ENCODE assay signal across 10 cellular contexts in the genomic region with DNA sequence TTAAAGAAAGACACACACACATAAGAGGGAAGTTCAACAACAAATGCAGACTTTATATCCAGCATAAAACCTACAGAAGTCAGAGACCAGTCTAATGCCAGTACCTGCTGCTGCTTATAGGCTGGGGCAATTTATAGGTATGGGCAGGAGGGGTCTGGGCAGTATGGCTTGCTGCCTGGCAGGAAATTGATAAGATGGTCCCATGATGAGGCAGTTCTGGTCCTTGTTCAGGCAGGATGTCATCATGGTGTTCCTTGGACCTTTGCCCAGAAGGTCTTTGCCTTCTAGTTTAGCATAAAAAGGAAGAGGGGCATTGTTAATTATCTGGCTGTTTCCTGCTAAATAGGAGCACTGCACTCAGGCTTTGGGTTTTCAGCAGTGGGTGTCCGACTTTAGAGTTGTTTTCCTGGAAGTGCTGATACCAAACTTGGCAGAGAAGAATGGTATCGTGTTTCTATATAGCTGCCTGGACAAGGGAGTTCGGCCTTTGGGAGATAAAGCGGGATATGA. TPM values are rescaled to one million over a fixed set of nuclear protein-coding genes. Genes with fewer than 3 reads are reported as not detected.
DNase-seq lines count a peak whose midpoint lies in the region; ATAC-seq and TF ChIP-seq lines count a peak whose summit lies in the region.
"Had no signal": no experiment of that assay in that cellular context is flagged by ENCODE, and none has a peak within 500 bp of the region (broad histone marks: within the 10 kb centered on the region; RNA-seq: fewer than 3 reads in every experiment).

No MANE protein-coding gene starts in this region.

- in situ Hi-C loops in brain microvascular endothelial cell (cut with HindIII; ENCODE audit: low pct_ligation_motif_present, low sequenced_read_pairs) = no loop called here

- TF ChIP-seq CTCF in BE2C (IDR thresholded peaks at IDR 0.05; ENCODE audit: low read depth, low read length) = no peak
- TF ChIP-seq CTCF in brain microvascular endothelial cell (IDR thresholded peaks at IDR 0.05; ENCODE audit: low read depth, low read length, missing control alignments) = no peak

- H3K27me3 ChIP-seq in BE2C (no peaks in the 10 kb centered on the region), brain microvascular endothelial cell (replicated peaks) (no peaks in the 10 kb centered on the region)
- H3K27me3 ChIP-seq in CD4-positive, alpha-beta memory T cell (ENCODE audit: insufficient read depth, low read length) = no peaks in the 10 kb centered on the region
- H3K27me3 ChIP-seq: tibial nerve had no signal

- H3K27ac ChIP-seq in brain microvascular endothelial cell = no peak overlapping the region
- H3K27ac ChIP-seq in CD4-positive, alpha-beta memory T cell (ENCODE audit: low read depth, low read length) = no peak overlapping the region

- no peaks in the 10 kb centered on the region for H3K36me3 ChIP-seq in BE2C
- H3K36me3 ChIP-seq in brain microvascular endothelial cell (replicated peaks) = no peaks in the 10 kb centered on the region
- no peaks in the 10 kb centered on the region for H3K36me3 ChIP-seq in CD4-positive, alpha-beta memory T cell (ENCODE audit: insufficient read depth, low read length)
- H3K36me3 ChIP-seq: tibial nerve had no signal

- H3K9me3 Mint-ChIP-seq in CD4-positive, alpha-beta memory T cell = peaks cover 0 to 20% (median 12%) of the 10 kb centered on the region in 8 donors

- ATAC-seq in GM21360 (IDR thresholded peaks at IDR 0.05; ENCODE audit: unreplicated experiment) (no peak), HG03045 (IDR thresholded peaks at IDR 0.05; ENCODE audit: unreplicated experiment) (no peak)

- H3K9me3 ChIP-seq in BE2C = no peaks in the 10 kb centered on the region
- H3K9me3 ChIP-seq in CD4-positive, alpha-beta memory T cell (ENCODE audit: control insufficient read depth in 1 of 2, low read length in 2 of 2) = no peaks in the 10 kb centered on the region

- POLR2A ChIA-PET in CD4-positive, alpha-beta memory T cell (lab: Charles Lee; ENCODE audit: partially characterized antibody) = no interaction called here

- CTCF ChIA-PET in CD4-positive, alpha-beta memory T cell (lab: Charles Lee; ENCODE audit: partially characterized antibody) = interaction anchor here (1.3 kb wide), 1 partner anchor 10 kb away, joined by 3 read pairs; no protein-coding TSS in a partner anchor

- intact Hi-C loops in CD4-positive, alpha-beta memory T cell (cut with micrococcal nuclease) = no loop called here

- H3K27ac Mint-ChIP-seq in CD4-positive, alpha-beta memory T cell = peak overlapping the region in 1 of 7 donors; percentile 21
- H3K27ac Mint-ChIP-seq: CD4-positive, alpha-beta T cell had no signal

- H3K4me3 ChIP-seq in BE2C (ENCODE audit: low read depth, low read length) (no peak overlapping the region), brain microvascular endothelial cell (ENCODE audit: low read depth, low read length) (no peak overlapping the region)
- no peak overlapping the region for H3K4me3 ChIP-seq in CD4-positive, alpha-beta memory T cell (ENCODE audit: low read length in 2 of 2)
- H3K4me3 ChIP-seq: tibial nerve had no signal

- H3K36me3 Mint-ChIP-seq in CD4-positive, alpha-beta memory T cell = no peaks in the 10 kb centered on the region

- H3K27me3 Mint-ChIP-seq in CD4-positive, alpha-beta memory T cell = no peaks in the 10 kb centered on the region
- H3K27me3 Mint-ChIP-seq: CD4-positive, alpha-beta T cell had no signal

- H3K4me1 ChIP-seq in BE2C = peaks cover 17% of the 10 kb centered on the region
- no peaks in the 10 kb centered on the region for H3K4me1 ChIP-seq in CD4-positive, alpha-beta memory T cell (ENCODE audit: insufficient read depth, low read length)

- DNase-seq in BE2C (peak; percentile 64), LHCN-M2 (ENCODE audit: low read depth) (peak; percentile 48), brain microvascular endothelial cell (peak; percentile 51), left kidney (ENCODE audit: low read depth, low spot score) (peak; percentile 20)
- DNase-seq in CD4-positive, alpha-beta memory T cell = no peak
- DNase-seq in activated CD4-positive, CD25-positive, alpha-beta regulatory T cell treated with anti-CD3 and anti-CD28 coated beads, Interleukin-2, amount 50 U/mL, for 72 hours = no peak
- DNase-seq: CD4-positive, alpha-beta T cell had no signal

- peaks cover 0 to 13% (median 5%) of the 10 kb centered on the region in 4 donors for H3K4me1 Mint-ChIP-seq in CD4-positive, alpha-beta memory T cell

- no peak overlapping the region for H3K4me3 Mint-ChIP-seq in CD4-positive, alpha-beta memory T cell
- H3K4me3 Mint-ChIP-seq: CD4-positive, alpha-beta T cell had no signal

RNA-seq across cellular contexts. Expression of gene PDCD1LG2, which starts 10.4 kb away (rescaled TPM):
- polyA plus RNA-seq in BE2C (2012; ENCODE audit: insufficient read depth, insufficient read length, low read depth) = not detected
- 18.3 and 20.6 TPM in 2 replicates for total RNA-seq in LHCN-M2 (2014; rRNA removed)
- polyA plus RNA-seq in LHCN-M2 (2012) = 9.7 TPM
- total RNA-seq in CD4-positive, alpha-beta memory T cell = 1 to 10 TPM in 1 of 2 experiments, under 1 TPM in 1; 0.90 to 1.1 TPM
- 1 to 10 TPM; 1.1 TPM for polyA plus RNA-seq in CD4-positive, alpha-beta memory T cell

RNA-seq across cellular contexts. Expression of gene CD274, which starts 49.6 kb away (rescaled TPM):
- 1.6 TPM for polyA plus RNA-seq in BE2C (2012; ENCODE audit: insufficient read depth, insufficient read length, low read depth)
- 5.5 and 7.9 TPM in 2 replicates for total RNA-seq in LHCN-M2 (2014; rRNA removed)
- 2.9 TPM for polyA plus RNA-seq in LHCN-M2 (2012)
- total RNA-seq in CD4-positive, alpha-beta memory T cell = 10 to 100 TPM; 16.2 to 23.0 TPM
- 10 to 100 TPM in 1 of 2 donors, 1 to 10 TPM in 1; 7.9 to 10.7 TPM for polyA plus RNA-seq in CD4-positive, alpha-beta memory T cell

Comparison
In these comparisons a context has a peak if more than half of its experiments do, and no peak if none do; other contexts are left out.
1. DNase-seq: peak in BE2C (single experiment), LHCN-M2 (single experiment), brain microvascular endothelial cell (single experiment) and left kidney (single experiment); none in CD4-positive, alpha-beta memory T cell (0 of 5) and activated CD4-positive, CD25-positive, alpha-beta regulatory T cell treated with anti-CD3 and anti-CD28 coated beads, Interleukin-2, amount 50 U/mL, for 72 hours (single experiment).